22 cellular contexts compared by ENCODE assay signal in the genomic region with DNA sequence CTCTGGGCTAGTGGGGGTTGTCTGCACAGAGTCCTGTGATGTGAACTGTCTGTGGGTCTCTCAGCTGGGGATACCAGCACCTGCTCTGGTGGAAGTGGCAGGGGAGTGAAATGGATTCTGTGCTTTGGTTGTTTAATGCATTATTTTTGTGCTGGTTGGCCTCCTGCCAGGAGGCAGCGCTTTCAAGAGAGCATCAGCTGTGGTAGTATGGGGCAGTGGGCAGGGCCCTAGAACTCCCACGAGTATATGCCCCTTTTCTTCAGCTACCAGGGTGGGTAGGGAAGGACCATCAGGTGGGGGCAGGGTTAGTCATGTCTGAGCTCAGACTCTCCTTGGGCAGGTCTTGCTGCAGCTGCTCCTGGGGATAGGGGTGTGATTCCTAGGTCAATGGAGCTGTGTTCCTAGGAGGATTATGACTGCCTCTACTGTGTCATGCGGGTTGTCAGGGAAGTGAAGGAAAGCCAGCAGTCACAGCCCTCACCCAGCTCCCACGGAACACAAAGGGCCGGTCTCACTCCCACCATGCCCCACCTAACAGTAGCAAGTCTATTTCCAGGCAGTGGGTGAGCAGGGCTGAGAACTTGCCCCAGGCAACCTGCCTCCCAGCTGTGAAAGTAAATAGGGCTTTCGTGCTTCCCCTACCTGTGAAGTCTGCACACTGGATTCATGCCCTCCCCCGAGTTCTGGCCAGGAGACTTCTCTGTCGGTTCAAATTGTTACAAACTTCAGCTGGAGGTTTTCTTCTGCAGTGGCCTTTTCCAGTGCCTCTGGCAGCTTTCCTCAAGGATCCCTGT. TPM values are rescaled to one million over a fixed set of nuclear protein-coding genes. Genes with fewer than 3 reads are reported as not detected.
DNase-seq lines count a peak whose midpoint lies in the region; ATAC-seq and TF ChIP-seq lines count a peak whose summit lies in the region.
"Had no signal": no experiment of that assay in that cellular context is flagged by ENCODE, and none has a peak within 500 bp of the region (broad histone marks: within the 10 kb centered on the region; RNA-seq: fewer than 3 reads in every experiment).

No MANE protein-coding gene starts in this region.

- peak overlapping the region; percentile 66 for H2AFZ ChIP-seq in GM23338

- H3K9me3 Mint-ChIP-seq in GM23338 (peaks cover 23% of the 10 kb centered on the region), endodermal cell (peaks cover 55% of the 10 kb centered on the region)

- H3K4me3 Mint-ChIP-seq in GM23338 (no peak overlapping the region), endodermal cell (no peak overlapping the region)
- H3K4me3 Mint-ChIP-seq: T-cell had no signal

- H3K9me3 ChIP-seq in endodermal cell (ENCODE audit: control insufficient read depth, low read length), result peaks cover 24% of the 10 kb centered on the region
- no peaks in the 10 kb centered on the region for H3K9me3 ChIP-seq in adrenal gland (replicated peaks in 1 of 3)
- H3K9me3 ChIP-seq: BE2C, HAP-1, SK-N-SH had no signal

- intact Hi-C loops in left cardiac atrium (cut with DNase I) (no loop called here), adrenal gland (cut with DNase I) (no loop called here)

- H3K4me3 ChIP-seq in GM23338, result no peak overlapping the region
- no peak overlapping the region for H3K4me3 ChIP-seq in endodermal cell (ENCODE audit: low read length)
- H3K4me3 ChIP-seq in adrenal gland, result no peak overlapping the region
- H3K4me3 ChIP-seq: HAP-1 had no signal

- H3K27me3 Mint-ChIP-seq in GM23338 (ENCODE audit: insufficient read depth, low read depth, poor library complexity) (no peaks in the 10 kb centered on the region), endodermal cell (ENCODE audit: insufficient read depth) (no peaks in the 10 kb centered on the region)

- no peaks in the 10 kb centered on the region for H3K79me2 ChIP-seq in GM23338 (replicated peaks; ENCODE audit: insufficient read depth)

- no peaks in the 10 kb centered on the region for H3K27me3 ChIP-seq in GM23338 (ENCODE audit: insufficient read depth)
- no peaks in the 10 kb centered on the region for H3K27me3 ChIP-seq in endodermal cell (ENCODE audit: control insufficient read depth, insufficient read depth, low read length, poor library complexity, severe bottlenecking)
- no peaks in the 10 kb centered on the region for H3K27me3 ChIP-seq in adrenal gland

- no peaks in the 10 kb centered on the region for H3K4me1 Mint-ChIP-seq in GM23338
- no peaks in the 10 kb centered on the region for H3K4me1 Mint-ChIP-seq in endodermal cell
- H3K4me1 Mint-ChIP-seq: T-cell had no signal

- H3K36me3 Mint-ChIP-seq in GM23338 (ENCODE audit: low read depth), result peaks cover 8% of the 10 kb centered on the region; the same call in 2 of the 3 replicates
- no peaks in the 10 kb centered on the region for H3K36me3 Mint-ChIP-seq in endodermal cell (ENCODE audit: low read depth)
- H3K36me3 Mint-ChIP-seq: T-cell had no signal

- H3K9me2 ChIP-seq in GM23338 (ENCODE audit: insufficient read depth), result peaks cover 8% of the 10 kb centered on the region; the same call in 1 of the 2 replicates
- H3K9me2 ChIP-seq: SK-N-SH had no signal

- H3F3A ChIP-seq in GM23338 (replicated peaks; ENCODE audit: low read depth), result no peaks in the 10 kb centered on the region

- H3K36me3 ChIP-seq in GM23338 (ENCODE audit: insufficient read depth) (no peaks in the 10 kb centered on the region), endodermal cell (ENCODE audit: control insufficient read depth, insufficient read depth, low read length) (no peaks in the 10 kb centered on the region), adrenal gland (replicated peaks in 1 of 2) (no peaks in the 10 kb centered on the region)
- H3K36me3 ChIP-seq: BE2C, HAP-1 had no signal

- H4K20me1 ChIP-seq in GM23338 (replicated peaks; ENCODE audit: insufficient read depth), result no peaks in the 10 kb centered on the region

- TF ChIP-seq CTCF in GM23338 (conservative IDR thresholded peaks at IDR 0.05; ENCODE audit: low read depth in 2 of 2), result no peak
- no peak for TF ChIP-seq CTCF in endodermal cell (conservative IDR thresholded peaks at IDR 0.05)
- no peak for TF ChIP-seq CTCF in adrenal gland (IDR thresholded peaks at IDR 0.05)

- WGBS in endodermal cell (ENCODE audit: insufficient coverage in 1 of 2, insufficient read length in 1 of 2), 2 experiments, result 86 to 87% methylated on average over 3 to 8 of the region's 8 CpGs
- WGBS in adrenal gland, 4 donors, result 73 to 80% (median 76%) methylated on average over 7 to 8 of the region's 8 CpGs

- TF ChIP-seq POLR2A in adrenal gland (IDR thresholded peaks at IDR 0.05), result no peak

- peak; percentile 54 for DNase-seq in COR-L47 (lab: John Stamatoyannopoulos, UW)
- DNase-seq in GM23338 (ENCODE audit: low spot score), result no peak
- DNase-seq in NCI-H345 treated with DMSO at 0.1 percent for 48 hours (lab: John Stamatoyannopoulos, UW; ENCODE audit: unreplicated experiment), result peak; percentile 4
- peak; percentile 45 for DNase-seq in endodermal cell
- DNase-seq in left cardiac atrium, result no peak
- no peak for DNase-seq in activated CD8-positive, alpha-beta memory T cell treated with anti-CD3 and anti-CD28 coated beads for 24 hours
- no peak for DNase-seq in adrenal gland
- DNase-seq: BE2C, DMS79 treated with DMSO at 0.1 percent for 48 hours, KG1, NCI-H1092 treated with DMSO at 0.1 percent for 48 hours, NCI-H1436 treated with DMSO at 0.1 percent for 48 hours, NCI-H2029 treated with DMSO at 0.1 percent for 48 hours, NCI-H510A treated with DMSO at 0.1 percent for 48 hours, OCI-M1, SK-N-SH, T-cell had no signal

- ATAC-seq in GM23338, result no peak
- no peak for ATAC-seq in left cardiac atrium
- ATAC-seq: T-cell had no signal

- no peak overlapping the region for H3K9ac ChIP-seq in endodermal cell (ENCODE audit: extremely low read depth, low read length, poor library complexity, severe bottlenecking)
- H3K9ac ChIP-seq: SK-N-SH had no signal

- H3K4me2 ChIP-seq in GM23338, result no peak overlapping the region
- H3K4me2 ChIP-seq: SK-N-SH had no signal

- H3K27ac ChIP-seq in GM23338 (ENCODE audit: low read depth), result no peak overlapping the region
- H3K27ac ChIP-seq in endodermal cell (ENCODE audit: low read depth, low read length), result no peak overlapping the region
- H3K27ac ChIP-seq in adrenal gland, result no peak overlapping the region
- H3K27ac ChIP-seq: HL-60 had no signal

- H3K4me1 ChIP-seq in GM23338 (ENCODE audit: insufficient read depth) (no peaks in the 10 kb centered on the region), endodermal cell (ENCODE audit: control insufficient read depth, insufficient read depth, low read length) (no peaks in the 10 kb centered on the region), adrenal gland (replicated peaks in 1 of 2) (no peaks in the 10 kb centered on the region)
- H3K4me1 ChIP-seq: BE2C, HAP-1 had no signal

- H3K27ac Mint-ChIP-seq in GM23338 (no peak overlapping the region), endodermal cell (no peak overlapping the region)
- H3K27ac Mint-ChIP-seq: T-cell had no signal

TF ChIP-seq in GM23338, 12 proteins besides CTCF, POLR2A, EP300 and RAD21:
- TF ChIP-seq JUNB (IDR thresholded peaks at IDR 0.05; ENCODE audit: unreplicated experiment), result no peak
- TF ChIP-seq ZNF331 (CRISPR knock-in tag; IDR thresholded peaks at IDR 0.05; ENCODE audit: low read depth), result no peak
- no peak for TF ChIP-seq CREB1 (CRISPR knock-in tag; IDR thresholded peaks at IDR 0.05; ENCODE audit: low read depth)
- TF ChIP-seq, protein P1, sequence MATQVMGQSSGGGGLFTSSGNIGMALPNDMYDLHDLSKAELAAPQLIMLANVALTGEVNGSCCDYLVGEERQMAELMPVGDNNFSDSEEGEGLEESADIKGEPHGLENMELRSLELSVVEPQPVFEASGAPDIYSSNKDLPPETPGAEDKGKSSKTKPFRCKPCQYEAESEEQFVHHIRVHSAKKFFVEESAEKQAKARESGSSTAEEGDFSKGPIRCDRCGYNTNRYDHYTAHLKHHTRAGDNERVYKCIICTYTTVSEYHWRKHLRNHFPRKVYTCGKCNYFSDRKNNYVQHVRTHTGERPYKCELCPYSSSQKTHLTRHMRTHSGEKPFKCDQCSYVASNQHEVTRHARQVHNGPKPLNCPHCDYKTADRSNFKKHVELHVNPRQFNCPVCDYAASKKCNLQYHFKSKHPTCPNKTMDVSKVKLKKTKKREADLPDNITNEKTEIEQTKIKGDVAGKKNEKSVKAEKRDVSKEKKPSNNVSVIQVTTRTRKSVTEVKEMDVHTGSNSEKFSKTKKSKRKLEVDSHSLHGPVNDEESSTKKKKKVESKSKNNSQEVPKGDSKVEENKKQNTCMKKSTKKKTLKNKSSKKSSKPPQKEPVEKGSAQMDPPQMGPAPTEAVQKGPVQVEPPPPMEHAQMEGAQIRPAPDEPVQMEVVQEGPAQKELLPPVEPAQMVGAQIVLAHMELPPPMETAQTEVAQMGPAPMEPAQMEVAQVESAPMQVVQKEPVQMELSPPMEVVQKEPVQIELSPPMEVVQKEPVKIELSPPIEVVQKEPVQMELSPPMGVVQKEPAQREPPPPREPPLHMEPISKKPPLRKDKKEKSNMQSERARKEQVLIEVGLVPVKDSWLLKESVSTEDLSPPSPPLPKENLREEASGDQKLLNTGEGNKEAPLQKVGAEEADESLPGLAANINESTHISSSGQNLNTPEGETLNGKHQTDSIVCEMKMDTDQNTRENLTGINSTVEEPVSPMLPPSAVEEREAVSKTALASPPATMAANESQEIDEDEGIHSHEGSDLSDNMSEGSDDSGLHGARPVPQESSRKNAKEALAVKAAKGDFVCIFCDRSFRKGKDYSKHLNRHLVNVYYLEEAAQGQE (IDR thresholded peaks at IDR 0.05; ENCODE audit: unreplicated experiment), result no peak
- no peak for TF ChIP-seq STAT1 (IDR thresholded peaks at IDR 0.05; ENCODE audit: unreplicated experiment)
- TF ChIP-seq NANOG (IDR thresholded peaks at IDR 0.05; ENCODE audit: borderline replicate concordance), result no peak

RNA-seq across cellular contexts. Expression of a gene that starts 25.7 kb away (rescaled TPM):
- total RNA-seq in GM23338 (2014; rRNA removed; shearing (Covaris generic)), result not detected in 2 replicates
- 0.40 TPM in 1 of 2 replicates, not detected in the other for polyA plus RNA-seq in GM23338 (2016; fragmentation: Nextera tagmentation; extraction: Ambion mirVana)
- total RNA-seq in endodermal cell, result not detected
- polyA plus RNA-seq in endodermal cell (2013, experiment 1 of 2), result not detected
- 1.0 TPM for polyA plus RNA-seq in endodermal cell (2013, experiment 2 of 2)
- 10 to 100 TPM in 1 of 2 donors, 1 to 10 TPM in 1; 8.6 to 16.4 TPM for total RNA-seq in left cardiac atrium
- total RNA-seq in adrenal gland, result under 1 TPM in 2 of 8 donors, not detected in 6; 0.35 to 0.71 TPM
- polyA plus RNA-seq in adrenal gland, result under 1 TPM in 2 of 3 donors, not detected in 1; 0.16 to 0.47 TPM
- total RNA-seq: A673, G401, HT1080, T-cell had no signal

Comparison
In these comparisons a context has a peak if more than half of its experiments do, and no peak if none do; other contexts are left out.
1. DNase-seq: peak in COR-L47 (single experiment), NCI-H345 treated with DMSO at 0.1 percent for 48 hours (single experiment) and endodermal cell (single experiment); none in GM23338 (single experiment), left cardiac atrium (single experiment), activated CD8-positive, alpha-beta memory T cell treated with anti-CD3 and anti-CD28 coated beads for 24 hours (single experiment) and adrenal gland (0 of 7).